Comparison of ENCODE assay signal across 1 cellular context in the genomic region with DNA sequence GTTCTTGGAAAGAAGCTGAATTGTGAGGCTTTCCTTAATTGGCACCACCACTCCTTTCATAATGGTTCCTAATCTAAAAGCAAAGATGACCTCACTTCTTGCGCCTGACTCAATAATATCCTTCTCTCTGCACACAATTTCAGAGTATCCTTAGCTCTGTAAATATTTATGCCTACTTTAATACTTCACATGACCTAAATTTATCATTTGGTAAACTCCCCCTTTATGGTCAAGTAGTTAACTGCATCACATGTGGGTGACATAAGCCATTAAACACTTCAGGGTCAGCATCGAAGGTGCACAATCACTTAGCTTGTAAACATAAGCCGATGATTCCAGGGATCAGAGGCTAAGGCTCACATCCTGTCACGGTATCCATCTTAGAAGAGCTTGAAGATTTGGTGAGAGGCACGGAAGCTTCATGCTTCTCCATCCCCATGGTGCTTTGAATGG.
TF ChIP-seq lines count a peak whose summit lies in the region.

No MANE protein-coding gene starts in this region.

TF ChIP-seq in HEK293, 187 proteins besides CTCF, POLR2A, EP300 and RAD21 (continued from another document and continues in another):
- TF ChIP-seq ZNF792 (tag by site-specific recombination; IDR thresholded peaks at IDR 0.05): no peak
- TF ChIP-seq, protein P1, sequence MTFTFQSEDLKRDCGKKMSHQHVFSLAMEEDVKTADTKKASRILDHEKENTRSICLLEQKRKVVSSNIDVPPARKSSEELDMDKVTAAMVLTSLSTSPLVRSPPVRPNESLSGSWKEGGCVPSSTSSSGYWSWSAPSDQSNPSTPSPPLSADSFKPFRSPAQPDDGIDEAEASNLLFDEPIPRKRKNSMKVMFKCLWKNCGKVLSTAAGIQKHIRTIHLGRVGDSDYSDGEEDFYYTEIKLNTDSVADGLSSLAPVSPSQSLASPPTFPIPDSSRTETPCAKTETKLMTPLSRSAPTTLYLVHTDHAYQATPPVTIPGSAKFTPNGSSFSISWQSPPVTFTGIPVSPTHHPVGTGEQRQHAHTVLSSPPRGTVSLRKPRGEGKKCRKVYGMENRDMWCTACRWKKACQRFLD (tag by site-specific recombination; IDR thresholded peaks at IDR 0.05): no peak
- TF ChIP-seq, protein P2, sequence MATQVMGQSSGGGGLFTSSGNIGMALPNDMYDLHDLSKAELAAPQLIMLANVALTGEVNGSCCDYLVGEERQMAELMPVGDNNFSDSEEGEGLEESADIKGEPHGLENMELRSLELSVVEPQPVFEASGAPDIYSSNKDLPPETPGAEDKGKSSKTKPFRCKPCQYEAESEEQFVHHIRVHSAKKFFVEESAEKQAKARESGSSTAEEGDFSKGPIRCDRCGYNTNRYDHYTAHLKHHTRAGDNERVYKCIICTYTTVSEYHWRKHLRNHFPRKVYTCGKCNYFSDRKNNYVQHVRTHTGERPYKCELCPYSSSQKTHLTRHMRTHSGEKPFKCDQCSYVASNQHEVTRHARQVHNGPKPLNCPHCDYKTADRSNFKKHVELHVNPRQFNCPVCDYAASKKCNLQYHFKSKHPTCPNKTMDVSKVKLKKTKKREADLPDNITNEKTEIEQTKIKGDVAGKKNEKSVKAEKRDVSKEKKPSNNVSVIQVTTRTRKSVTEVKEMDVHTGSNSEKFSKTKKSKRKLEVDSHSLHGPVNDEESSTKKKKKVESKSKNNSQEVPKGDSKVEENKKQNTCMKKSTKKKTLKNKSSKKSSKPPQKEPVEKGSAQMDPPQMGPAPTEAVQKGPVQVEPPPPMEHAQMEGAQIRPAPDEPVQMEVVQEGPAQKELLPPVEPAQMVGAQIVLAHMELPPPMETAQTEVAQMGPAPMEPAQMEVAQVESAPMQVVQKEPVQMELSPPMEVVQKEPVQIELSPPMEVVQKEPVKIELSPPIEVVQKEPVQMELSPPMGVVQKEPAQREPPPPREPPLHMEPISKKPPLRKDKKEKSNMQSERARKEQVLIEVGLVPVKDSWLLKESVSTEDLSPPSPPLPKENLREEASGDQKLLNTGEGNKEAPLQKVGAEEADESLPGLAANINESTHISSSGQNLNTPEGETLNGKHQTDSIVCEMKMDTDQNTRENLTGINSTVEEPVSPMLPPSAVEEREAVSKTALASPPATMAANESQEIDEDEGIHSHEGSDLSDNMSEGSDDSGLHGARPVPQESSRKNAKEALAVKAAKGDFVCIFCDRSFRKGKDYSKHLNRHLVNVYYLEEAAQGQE (tag by site-specific recombination; IDR thresholded peaks at IDR 0.05): no peak
- no peak for TF ChIP-seq MEIS1 (CRISPR knock-in tag; IDR thresholded peaks at IDR 0.05; ENCODE audit: borderline replicate concordance)
- TF ChIP-seq ZNF239 (tag by site-specific recombination; IDR thresholded peaks at IDR 0.05): no peak; the same call in 1 of the 2 replicates
- TF ChIP-seq, protein P3, sequence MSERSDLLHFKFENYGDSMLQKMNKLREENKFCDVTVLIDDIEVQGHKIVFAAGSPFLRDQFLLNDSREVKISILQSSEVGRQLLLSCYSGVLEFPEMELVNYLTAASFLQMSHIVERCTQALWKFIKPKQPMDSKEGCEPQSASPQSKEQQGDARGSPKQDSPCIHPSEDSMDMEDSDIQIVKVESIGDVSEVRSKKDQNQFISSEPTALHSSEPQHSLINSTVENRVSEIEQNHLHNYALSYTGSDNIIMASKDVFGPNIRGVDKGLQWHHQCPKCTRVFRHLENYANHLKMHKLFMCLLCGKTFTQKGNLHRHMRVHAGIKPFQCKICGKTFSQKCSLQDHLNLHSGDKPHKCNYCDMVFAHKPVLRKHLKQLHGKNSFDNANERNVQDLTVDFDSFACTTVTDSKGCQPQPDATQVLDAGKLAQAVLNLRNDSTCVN (tag by site-specific recombination; optimal IDR thresholded peaks at IDR 0.05): peak; percentile 19
- TF ChIP-seq ZNF561 (tag by site-specific recombination; IDR thresholded peaks at IDR 0.05; ENCODE audit: borderline replicate concordance): no peak
- no peak for TF ChIP-seq ZNF791 (tag by site-specific recombination; IDR thresholded peaks at IDR 0.05)
- no peak for TF ChIP-seq ZBTB20 (tag by site-specific recombination; IDR thresholded peaks at IDR 0.05)
- peak; percentile 86 for TF ChIP-seq ZNF558 (tag by site-specific recombination; IDR thresholded peaks at IDR 0.05)
- TF ChIP-seq OVOL3 (tag by site-specific recombination; IDR thresholded peaks at IDR 0.05): peak; percentile 65; the same call in 1 of the 2 replicates
- peak; percentile 97; the same call in 1 of the 2 replicates for TF ChIP-seq ZNF24 (tag by site-specific recombination; IDR thresholded peaks at IDR 0.05)
- TF ChIP-seq, protein P4, sequence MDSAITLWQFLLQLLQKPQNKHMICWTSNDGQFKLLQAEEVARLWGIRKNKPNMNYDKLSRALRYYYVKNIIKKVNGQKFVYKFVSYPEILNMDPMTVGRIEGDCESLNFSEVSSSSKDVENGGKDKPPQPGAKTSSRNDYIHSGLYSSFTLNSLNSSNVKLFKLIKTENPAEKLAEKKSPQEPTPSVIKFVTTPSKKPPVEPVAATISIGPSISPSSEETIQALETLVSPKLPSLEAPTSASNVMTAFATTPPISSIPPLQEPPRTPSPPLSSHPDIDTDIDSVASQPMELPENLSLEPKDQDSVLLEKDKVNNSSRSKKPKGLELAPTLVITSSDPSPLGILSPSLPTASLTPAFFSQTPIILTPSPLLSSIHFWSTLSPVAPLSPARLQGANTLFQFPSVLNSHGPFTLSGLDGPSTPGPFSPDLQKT (IDR thresholded peaks at IDR 0.05; ENCODE audit: borderline replicate concordance, low read depth, low read length): no peak
- TF ChIP-seq ZNF133 (tag by site-specific recombination; IDR thresholded peaks at IDR 0.05): no peak
- TF ChIP-seq ZNF132 (tag by site-specific recombination; IDR thresholded peaks at IDR 0.05; ENCODE audit: borderline replicate concordance): no peak
- TF ChIP-seq, protein P5, sequence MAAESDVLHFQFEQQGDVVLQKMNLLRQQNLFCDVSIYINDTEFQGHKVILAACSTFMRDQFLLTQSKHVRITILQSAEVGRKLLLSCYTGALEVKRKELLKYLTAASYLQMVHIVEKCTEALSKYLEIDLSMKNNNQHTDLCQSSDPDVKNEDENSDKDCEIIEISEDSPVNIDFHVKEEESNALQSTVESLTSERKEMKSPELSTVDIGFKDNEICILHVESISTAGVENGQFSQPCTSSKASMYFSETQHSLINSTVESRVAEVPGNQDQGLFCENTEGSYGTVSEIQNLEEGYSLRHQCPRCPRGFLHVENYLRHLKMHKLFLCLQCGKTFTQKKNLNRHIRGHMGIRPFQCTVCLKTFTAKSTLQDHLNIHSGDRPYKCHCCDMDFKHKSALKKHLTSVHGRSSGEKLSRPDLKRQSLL (tag by site-specific recombination; IDR thresholded peaks at IDR 0.05): no peak
- TF ChIP-seq, protein P6, sequence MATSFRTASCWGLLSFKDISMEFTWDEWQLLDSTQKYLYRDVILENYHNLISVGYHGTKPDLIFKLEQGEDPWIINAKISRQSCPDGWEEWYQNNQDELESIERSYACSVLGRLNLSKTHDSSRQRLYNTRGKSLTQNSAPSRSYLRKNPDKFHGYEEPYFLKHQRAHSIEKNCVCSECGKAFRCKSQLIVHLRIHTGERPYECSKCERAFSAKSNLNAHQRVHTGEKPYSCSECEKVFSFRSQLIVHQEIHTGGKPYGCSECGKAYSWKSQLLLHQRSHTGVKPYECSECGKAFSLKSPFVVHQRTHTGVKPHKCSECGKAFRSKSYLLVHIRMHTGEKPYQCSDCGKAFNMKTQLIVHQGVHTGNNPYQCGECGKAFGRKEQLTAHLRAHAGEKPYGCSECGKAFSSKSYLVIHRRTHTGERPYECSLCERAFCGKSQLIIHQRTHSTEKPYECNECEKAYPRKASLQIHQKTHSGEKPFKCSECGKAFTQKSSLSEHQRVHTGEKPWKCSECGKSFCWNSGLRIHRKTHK (tag by site-specific recombination; IDR thresholded peaks at IDR 0.05): no peak
- TF ChIP-seq, protein P7, sequence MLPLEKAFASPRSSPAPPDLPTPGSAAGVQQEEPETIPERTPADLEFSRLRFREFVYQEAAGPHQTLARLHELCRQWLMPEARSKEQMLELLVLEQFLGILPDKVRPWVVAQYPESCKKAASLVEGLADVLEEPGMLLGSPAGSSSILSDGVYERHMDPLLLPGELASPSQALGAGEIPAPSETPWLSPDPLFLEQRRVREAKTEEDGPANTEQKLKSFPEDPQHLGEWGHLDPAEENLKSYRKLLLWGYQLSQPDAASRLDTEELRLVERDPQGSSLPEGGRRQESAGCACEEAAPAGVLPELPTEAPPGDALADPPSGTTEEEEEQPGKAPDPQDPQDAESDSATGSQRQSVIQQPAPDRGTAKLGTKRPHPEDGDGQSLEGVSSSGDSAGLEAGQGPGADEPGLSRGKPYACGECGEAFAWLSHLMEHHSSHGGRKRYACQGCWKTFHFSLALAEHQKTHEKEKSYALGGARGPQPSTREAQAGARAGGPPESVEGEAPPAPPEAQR (tag by site-specific recombination; IDR thresholded peaks at IDR 0.05): no peak
- TF ChIP-seq, protein P8, sequence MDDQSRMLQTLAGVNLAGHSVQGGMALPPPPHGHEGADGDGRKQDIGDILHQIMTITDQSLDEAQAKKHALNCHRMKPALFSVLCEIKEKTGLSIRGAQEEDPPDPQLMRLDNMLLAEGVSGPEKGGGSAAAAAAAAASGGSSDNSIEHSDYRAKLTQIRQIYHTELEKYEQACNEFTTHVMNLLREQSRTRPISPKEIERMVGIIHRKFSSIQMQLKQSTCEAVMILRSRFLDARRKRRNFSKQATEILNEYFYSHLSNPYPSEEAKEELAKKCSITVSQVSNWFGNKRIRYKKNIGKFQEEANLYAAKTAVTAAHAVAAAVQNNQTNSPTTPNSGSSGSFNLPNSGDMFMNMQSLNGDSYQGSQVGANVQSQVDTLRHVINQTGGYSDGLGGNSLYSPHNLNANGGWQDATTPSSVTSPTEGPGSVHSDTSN (CRISPR knock-in tag; IDR thresholded peaks at IDR 0.05): no peak
- TF ChIP-seq, protein P9, sequence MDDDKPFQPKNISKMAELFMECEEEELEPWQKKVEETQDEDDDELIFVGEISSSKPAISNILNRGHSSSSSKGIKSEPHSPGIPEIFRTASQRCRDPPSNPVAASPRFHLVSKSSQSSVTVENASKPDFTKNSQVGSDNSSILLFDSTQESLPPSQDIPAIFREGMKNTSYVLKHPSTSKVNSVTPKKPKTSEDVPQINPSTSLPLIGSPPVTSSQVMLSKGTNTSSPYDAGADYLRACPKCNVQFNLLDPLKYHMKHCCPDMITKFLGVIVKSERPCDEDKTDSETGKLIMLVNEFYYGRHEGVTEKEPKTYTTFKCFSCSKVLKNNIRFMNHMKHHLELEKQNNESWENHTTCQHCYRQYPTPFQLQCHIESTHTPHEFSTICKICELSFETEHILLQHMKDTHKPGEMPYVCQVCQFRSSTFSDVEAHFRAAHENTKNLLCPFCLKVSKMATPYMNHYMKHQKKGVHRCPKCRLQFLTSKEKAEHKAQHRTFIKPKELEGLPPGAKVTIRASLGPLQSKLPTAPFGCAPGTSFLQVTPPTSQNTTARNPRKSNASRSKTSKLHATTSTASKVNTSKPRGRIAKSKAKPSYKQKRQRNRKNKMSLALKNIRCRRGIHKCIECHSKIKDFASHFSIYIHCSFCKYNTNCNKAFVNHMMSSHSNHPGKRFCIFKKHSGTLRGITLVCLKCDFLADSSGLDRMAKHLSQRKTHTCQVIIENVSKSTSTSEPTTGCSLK (tag by site-specific recombination; IDR thresholded peaks at IDR 0.05): no peak
- no peak for TF ChIP-seq ZNF221 (tag by site-specific recombination; IDR thresholded peaks at IDR 0.05; ENCODE audit: borderline replicate concordance)
- peak; percentile 83 for TF ChIP-seq ZNF184 (tag by site-specific recombination; IDR thresholded peaks at IDR 0.05)
- peak; percentile 87 for TF ChIP-seq FEZF1 (tag by site-specific recombination; IDR thresholded peaks at IDR 0.05)
- no peak for TF ChIP-seq ZNF423 (tag by site-specific recombination; IDR thresholded peaks at IDR 0.05)
- no peak for TF ChIP-seq ZNF350 (tag by site-specific recombination; IDR thresholded peaks at IDR 0.05)
- TF ChIP-seq ZNF658 (tag by site-specific recombination; IDR thresholded peaks at IDR 0.05): no peak
- no peak for TF ChIP-seq ZNF292 (tag by site-specific recombination; IDR thresholded peaks at IDR 0.05; ENCODE audit: borderline replicate concordance, low read depth)
- no peak for TF ChIP-seq ZNF223 (tag by site-specific recombination; IDR thresholded peaks at IDR 0.05)
- TF ChIP-seq ZNF776 (tag by site-specific recombination; IDR thresholded peaks at IDR 0.05; ENCODE audit: borderline replicate concordance): no peak
- TF ChIP-seq KLF8 (tag by site-specific recombination; IDR thresholded peaks at IDR 0.05): peak; percentile 96
- TF ChIP-seq ZFP37 (tag by site-specific recombination; IDR thresholded peaks at IDR 0.05): peak; percentile 80; the same call in 1 of the 2 replicates
- no peak for TF ChIP-seq ZNF664 (tag by site-specific recombination; IDR thresholded peaks at IDR 0.05)
- no peak for TF ChIP-seq ZNF266 (tag by site-specific recombination; IDR thresholded peaks at IDR 0.05; ENCODE audit: low read depth)
- no peak for TF ChIP-seq ZFP3 (tag by site-specific recombination; IDR thresholded peaks at IDR 0.05; ENCODE audit: low read depth)
- peak; percentile 97 for TF ChIP-seq ZNF843 (tag by site-specific recombination; IDR thresholded peaks at IDR 0.05)
- TF ChIP-seq ZNF585B (tag by site-specific recombination; IDR thresholded peaks at IDR 0.05): no peak
- TF ChIP-seq, protein P10, sequence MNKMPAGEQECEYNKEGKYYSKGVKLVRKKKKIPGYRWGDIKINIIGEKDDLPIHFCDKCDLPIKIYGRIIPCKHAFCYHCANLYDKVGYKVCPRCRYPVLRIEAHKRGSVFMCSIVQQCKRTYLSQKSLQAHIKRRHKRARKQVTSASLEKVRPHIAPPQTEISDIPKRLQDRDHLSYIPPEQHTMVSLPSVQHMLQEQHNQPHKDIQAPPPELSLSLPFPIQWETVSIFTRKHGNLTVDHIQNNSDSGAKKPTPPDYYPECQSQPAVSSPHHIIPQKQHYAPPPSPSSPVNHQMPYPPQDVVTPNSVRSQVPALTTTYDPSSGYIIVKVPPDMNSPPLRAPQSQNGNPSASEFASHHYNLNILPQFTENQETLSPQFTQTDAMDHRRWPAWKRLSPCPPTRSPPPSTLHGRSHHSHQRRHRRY (tag by site-specific recombination; IDR thresholded peaks at IDR 0.05): no peak
- TF ChIP-seq KLF9 (tag by site-specific recombination; IDR thresholded peaks at IDR 0.05; ENCODE audit: low read depth): peak; percentile 38; the same call in 1 of the 2 replicates
- no peak for TF ChIP-seq ZNF548 (tag by site-specific recombination; IDR thresholded peaks at IDR 0.05)
- TF ChIP-seq, protein P11, sequence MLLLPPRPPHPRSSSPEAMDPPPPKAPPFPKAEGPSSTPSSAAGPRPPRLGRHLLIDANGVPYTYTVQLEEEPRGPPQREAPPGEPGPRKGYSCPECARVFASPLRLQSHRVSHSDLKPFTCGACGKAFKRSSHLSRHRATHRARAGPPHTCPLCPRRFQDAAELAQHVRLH (tag by site-specific recombination; IDR thresholded peaks at IDR 0.05): 0 out of 2 replicates have a peak, but pooled peaks have one; percentile 66
- TF ChIP-seq ZNF157 (tag by site-specific recombination; IDR thresholded peaks at IDR 0.05): no peak
- TF ChIP-seq ZNF521 (tag by site-specific recombination; IDR thresholded peaks at IDR 0.05): no peak
- TF ChIP-seq PRDM1 (tag by site-specific recombination; IDR thresholded peaks at IDR 0.05): no peak
- TF ChIP-seq ZNF747 (tag by site-specific recombination; IDR thresholded peaks at IDR 0.05): no peak
- TF ChIP-seq ZBTB7A (tag by site-specific recombination; IDR thresholded peaks at IDR 0.05; ENCODE audit: low read depth): no peak
- TF ChIP-seq ZBTB1 (tag by site-specific recombination; IDR thresholded peaks at IDR 0.05): peak; percentile 74; the same call in 1 of the 2 replicates
- no peak for TF ChIP-seq MYNN (tag by site-specific recombination; IDR thresholded peaks at IDR 0.05; ENCODE audit: borderline replicate concordance)
- no peak for TF ChIP-seq ZNF175 (tag by site-specific recombination; IDR thresholded peaks at IDR 0.05)
